8 cellular contexts compared by ENCODE assay signal in the genomic region with DNA sequence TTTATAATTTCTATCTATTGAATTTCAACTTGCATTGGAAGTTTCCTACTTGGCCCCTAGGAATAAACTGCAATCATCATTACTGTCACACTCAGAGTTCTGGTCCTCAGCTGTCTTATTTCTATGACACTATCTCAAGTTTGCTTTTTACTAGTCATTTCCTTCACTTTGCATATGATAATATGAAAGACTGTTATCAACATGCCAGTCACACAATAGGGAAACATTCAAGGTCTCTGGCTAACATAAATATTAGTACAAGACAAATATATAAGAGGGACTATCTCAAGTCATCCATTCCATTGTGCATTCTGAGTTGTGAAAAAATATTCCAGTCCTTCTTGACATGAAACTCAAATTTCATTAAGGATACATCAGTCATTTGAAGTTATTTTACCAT.
"Had no signal": no experiment of that assay in that cellular context is flagged by ENCODE, and none has a peak within 500 bp of the region (broad histone marks: within the 10 kb centered on the region; RNA-seq: fewer than 3 reads in every experiment).

No MANE protein-coding gene starts in this region.

- DNase-seq: GDM1, GF-D8 had no signal

- H3K4me3 ChIP-seq: GM12878 had no signal

- FAIRE-seq: G401.6, GM12878, GM12891, GM12892, GM18507, GM19239 had no signal

- ATAC-seq: GM12878 had no signal
